8 cellular contexts compared by ENCODE assay signal in the genomic region with DNA sequence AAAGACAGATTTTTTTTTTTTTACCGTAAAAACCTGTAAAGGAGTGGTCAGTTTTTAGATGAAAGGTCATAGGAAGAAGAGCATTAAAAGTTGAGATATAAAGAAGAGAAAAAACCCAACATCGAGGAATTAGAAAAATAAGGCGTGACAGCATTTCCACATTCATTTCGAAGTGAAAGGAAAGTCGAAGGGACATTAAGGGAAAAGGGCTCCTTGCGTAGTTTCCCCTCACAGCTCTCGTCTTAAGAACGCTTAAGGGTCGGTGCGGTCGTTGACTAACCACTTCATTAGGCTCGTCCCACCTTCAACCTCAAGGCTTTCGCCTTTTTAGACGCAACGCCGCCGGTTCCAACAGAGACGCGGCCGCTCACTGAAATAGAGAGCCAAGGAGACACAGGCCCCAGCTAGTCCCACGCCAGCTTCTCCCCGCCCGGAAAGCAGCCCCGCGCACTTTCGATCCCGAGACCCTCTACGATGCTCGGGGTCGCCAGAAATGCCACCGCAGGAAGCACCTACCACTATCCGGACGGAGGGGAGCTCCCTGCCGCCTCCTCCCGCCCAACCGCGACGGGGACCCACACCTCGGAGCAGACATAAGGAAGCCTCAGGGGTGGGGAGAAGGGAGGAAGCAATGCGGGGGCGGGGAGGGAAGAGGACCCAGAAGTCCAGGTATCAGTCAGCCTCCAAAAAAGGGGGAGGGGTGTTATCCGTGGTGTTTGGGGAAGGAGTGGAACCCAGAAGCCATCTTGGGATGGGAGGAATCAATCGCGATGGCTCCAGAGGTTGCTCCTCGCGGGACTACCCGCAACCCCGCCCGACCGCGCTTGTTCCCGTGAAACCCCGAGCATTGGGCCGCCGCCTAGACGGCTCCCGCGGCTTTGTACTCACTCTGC. TPM values are rescaled to one million over a fixed set of nuclear protein-coding genes. Genes with fewer than 3 reads are reported as not detected.
DNase-seq lines count a peak whose midpoint lies in the region; ATAC-seq, FAIRE-seq and TF ChIP-seq lines count a peak whose summit lies in the region.

No MANE protein-coding gene starts in this region.

- CTCF ChIA-PET in A549 (lab: Yijun Ruan, JAX) = interaction anchor here (0.7 to 2.8 kb wide), 7 partner anchors 11 to 258 kb away, joined by 3 to 11 read pairs (median 6); no protein-coding TSS in a partner anchor

- TF ChIP-seq RAD21 in A549 (conservative IDR thresholded peaks at IDR 0.05 in 1 of 2, IDR thresholded peaks at IDR 0.05 in 1 of 2) = no peak

- peak; percentile 62 to 70 for DNase-seq in A549 (ENCODE audit: low read depth in 1 of 2, low spot score in 1 of 2)
- DNase-seq in NCI-H446 treated with DMSO at 0.1 percent for 48 hours (lab: John Stamatoyannopoulos, UW) = peak; percentile 44
- peak; percentile 14 to 28 for DNase-seq in activated CD8-positive, alpha-beta memory T cell treated with anti-CD3 and anti-CD28 coated beads for 1 hour (ENCODE audit: extremely low read depth in 1 of 2, low read depth in 1 of 2)
- peak; percentile 28 for DNase-seq in effector CD4-positive, alpha-beta T cell
- peak; percentile 65 to 68 for DNase-seq in lung microvascular endothelial cell (ENCODE audit: low read depth in 2 of 2)
- peak; percentile 16 for DNase-seq in stimulated activated CD8-positive, alpha-beta memory T cell treated with anti-CD3 and anti-CD28 coated beads, Interleukin-12 subunit alpha, Interleukin-12 subunit beta, amount 100 ng/mL, for 1 hour (ENCODE audit: low read depth)

- peak overlapping the region; percentile 93 to 97 for H3K27ac ChIP-seq in A549

- 1% methylated on average over 46 of the region's 58 CpGs for WGBS in A549 (ENCODE audit: missing lambda C conversion rate)

- no peaks in the 10 kb centered on the region for H3K9me3 ChIP-seq in A549

- TF ChIP-seq POLR2A in A549 (IDR thresholded peaks at IDR 0.05; ENCODE audit: low read length) = no peak

- no peak for TF ChIP-seq CTCF in A549 (IDR thresholded peaks at IDR 0.05)

- H3K4me2 ChIP-seq in A549 = peak overlapping the region; percentile 98

- ATAC-seq in A549 (peak; percentile 82), GM18502 (IDR thresholded peaks at IDR 0.05; ENCODE audit: poor library complexity, unreplicated experiment) (peak; percentile 24), HG03025 (IDR thresholded peaks at IDR 0.05; ENCODE audit: low FRiP score, unreplicated experiment) (peak; percentile 38)

- no peak for TF ChIP-seq EP300 in A549 (IDR thresholded peaks at IDR 0.05)

- no peak for FAIRE-seq in A549 (lab: Jason Lieb, UNC)

- H3K4me3 ChIP-seq in A549 = peak overlapping the region; percentile 74

- POLR2A ChIA-PET in A549 (lab: Yijun Ruan, JAX) = interaction anchor here (0.6 to 1.3 kb wide), 3 partner anchors 139 to 690 kb away, joined by 3 to 4 read pairs (median 4); no protein-coding TSS in a partner anchor

- peaks cover 47% of the 10 kb centered on the region; the same call in 2 of the 3 replicates for H3K4me1 ChIP-seq in A549

TF ChIP-seq in A549, 52 proteins besides CTCF, POLR2A, EP300 and RAD21:
- TF ChIP-seq ZSCAN20 (CRISPR knock-in tag; IDR thresholded peaks at IDR 0.05) = no peak
- no peak for TF ChIP-seq MAFK (IDR thresholded peaks at IDR 0.05; ENCODE audit: partially characterized antibody)
- 0 out of 2 replicates have a peak, but pooled peaks have one; percentile 4 for TF ChIP-seq MAX (IDR thresholded peaks at IDR 0.05)
- peak; percentile 68; the same call in 1 of the 2 replicates for TF ChIP-seq RARB (CRISPR knock-in tag; IDR thresholded peaks at IDR 0.05)
TF ChIP-seq in A549: peak in this region for 2.

RNA-seq across cellular contexts. Expression of gene TRA2A, which starts 0.6 kb away (rescaled TPM):
- polyA plus RNA-seq in A549 (2011; rRNA removed) = 85.5 and 90.8 TPM in 2 replicates
- polyA plus RNA-seq in A549 (2012; cell fraction: cytosol; rRNA removed) = 47.7 and 53.3 TPM in 2 replicates
- polyA plus RNA-seq in A549 (2012; cell fraction: nucleus; rRNA removed) = 25.0 and 42.5 TPM in 2 replicates
- polyA plus RNA-seq in A549 (2017; fragmentation: RNase III; extraction: RNeasy Plus Mini Kit Qiagen cat#74134 plus additional on column Dnase treatment) = 111 to 113 TPM (median 113 TPM) in 3 replicates
- polyA minus RNA-seq in A549 (2011; rRNA and poly(A)+ RNA removed) = 80.3 and 83.0 TPM in 2 replicates
- 20.3 and 28.8 TPM in 2 replicates for total RNA-seq in lung microvascular endothelial cell

Comparison
In these comparisons a context has a peak if more than half of its experiments do, and no peak if none do; other contexts are left out.
1. Peak in every context shown above with its lines: DNase-seq, ATAC-seq, H3K4me3 ChIP-seq and H3K27ac ChIP-seq.
2. ATAC-seq: peak in every context shown above with its lines; median percentile 82 in A549; 38 in HG03025; 24 in GM18502.
3. DNase-seq: peak in every context shown above with its lines; median percentile 66 in lung microvascular endothelial cell; 66 in A549; 44 in NCI-H446 treated with DMSO at 0.1 percent for 48 hours; 28 in effector CD4-positive, alpha-beta T cell; 21 in activated CD8-positive, alpha-beta memory T cell treated with anti-CD3 and anti-CD28 coated beads for 1 hour; 16 in stimulated activated CD8-positive, alpha-beta memory T cell treated with anti-CD3 and anti-CD28 coated beads, Interleukin-12 subunit alpha, Interleukin-12 subunit beta, amount 100 ng/mL, for 1 hour.